In the genomic region with DNA sequence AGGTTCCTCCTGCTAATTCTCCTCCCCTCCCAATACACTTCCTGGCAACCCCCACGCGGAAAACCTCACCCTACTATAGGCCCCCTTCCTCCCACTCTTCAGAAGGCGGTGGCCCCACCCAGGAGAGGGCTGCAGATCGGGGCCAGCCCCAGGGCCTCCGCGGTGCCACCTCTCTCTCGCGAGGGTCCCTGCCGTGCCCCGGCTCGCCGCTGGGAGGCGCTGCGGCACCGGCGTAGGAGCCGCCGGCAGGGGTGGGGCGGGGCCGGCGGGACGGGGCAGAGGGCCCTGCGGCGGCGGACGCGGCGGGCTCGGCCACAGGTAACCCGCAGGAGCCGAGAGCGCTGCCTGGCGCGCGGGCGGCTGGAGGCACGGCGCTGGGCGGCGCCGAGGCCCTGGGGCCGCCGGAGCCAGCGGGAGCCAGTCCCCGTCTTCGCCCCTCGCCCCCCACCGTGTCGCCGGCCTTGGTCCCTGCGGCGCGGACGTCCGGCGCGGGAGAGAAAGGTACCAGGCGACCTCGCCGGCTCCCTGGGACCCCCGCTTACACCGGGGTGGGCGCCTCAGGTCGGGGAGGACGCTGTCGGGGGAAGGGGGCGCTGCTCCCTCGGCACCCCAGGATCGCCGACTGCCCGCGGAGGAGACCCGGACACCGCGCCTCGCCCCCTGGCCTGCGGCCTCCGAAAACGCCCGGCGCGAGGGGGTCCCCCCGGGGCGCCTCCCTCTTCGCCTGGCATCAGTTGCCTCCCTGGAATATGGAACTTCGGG, we compare ENCODE assay signal across 8 cellular contexts. TPM values are rescaled to one million over a fixed set of nuclear protein-coding genes. Genes with fewer than 3 reads are reported as not detected.
DNase-seq lines count a peak whose midpoint lies in the region; ATAC-seq and TF ChIP-seq lines count a peak whose summit lies in the region.

TSS of gene ANKRD6 (plus strand) at position 278 of the 762 bp plus-strand sequence. CDS start 133,825 bp downstream, outside the sequence.

- H3K36me3 Mint-ChIP-seq in osteocyte (ENCODE audit: unreplicated experiment) = no peaks in the 10 kb centered on the region

- ATAC-seq in GM21515 (IDR thresholded peaks at IDR 0.05; ENCODE audit: unreplicated experiment) = peak; percentile 96

- H3K27ac ChIP-seq in SJSA1 (no peak within 1 kb of the TSS), thyroid gland (peak within 1 kb of the TSS in 2 of 3 donors; percentile 47 to 75)

- H3K27me3 ChIP-seq in SJSA1 (replicated peaks) = peaks cover 40% of the 10 kb centered on the region
- no peaks in the 10 kb centered on the region for H3K27me3 ChIP-seq in thyroid gland

- peak within 1 kb of the TSS; percentile 37 for H3K4me3 ChIP-seq in SJSA1
- peak within 1 kb of the TSS; percentile 33 to 91 (median 33) for H3K4me3 ChIP-seq in thyroid gland (replicated peaks in 1 of 3)

- peak in 1 of 2 donors; percentile 64 for TF ChIP-seq POLR2A in thyroid gland (IDR thresholded peaks at IDR 0.05)

- peaks cover 17% of the 10 kb centered on the region for H3K4me1 Mint-ChIP-seq in osteocyte (ENCODE audit: unreplicated experiment)

- no peaks in the 10 kb centered on the region; the same call in 1 of the 2 replicates for H3K9me3 ChIP-seq in SJSA1 (replicated peaks)
- H3K9me3 ChIP-seq in thyroid gland = no peaks in the 10 kb centered on the region

- H3K27ac Mint-ChIP-seq in osteocyte (ENCODE audit: unreplicated experiment) = no peak within 1 kb of the TSS

- intact Hi-C loops in thyroid gland (cut with DNase I) = loop anchor here (5.0 kb wide), 1 partner anchor 179 kb away; no protein-coding TSS in a partner anchor

- H3K27me3 Mint-ChIP-seq in osteocyte (ENCODE audit: unreplicated experiment) = peaks cover 26% of the 10 kb centered on the region

- TF ChIP-seq CTCF in osteocyte (IDR thresholded peaks at IDR 0.05) = peak; percentile 89
- peak; percentile 50 to 99 (median 77) for TF ChIP-seq CTCF in thyroid gland (IDR thresholded peaks at IDR 0.05)

- H3K9me3 Mint-ChIP-seq in osteocyte (ENCODE audit: unreplicated experiment) = no peaks in the 10 kb centered on the region

- peak within 1 kb of the TSS; percentile 74 for H3K4me3 Mint-ChIP-seq in osteocyte (ENCODE audit: unreplicated experiment)

- H3K4me1 ChIP-seq in SJSA1 (replicated peaks) (peaks cover 10% of the 10 kb centered on the region), thyroid gland (peaks cover 3 to 5% of the 10 kb centered on the region in 2 donors)

- DNase-seq in DMS153 treated with DMSO at 0.1 percent for 48 hours (lab: John Stamatoyannopoulos, UW; ENCODE audit: unreplicated experiment) (peak; percentile 80), HuH-7 (ENCODE audit: low spot score) (peak; percentile 80), SJSA1 (ENCODE audit: low read depth in 1 of 2, low spot score in 2 of 2) (peak; percentile 42 to 47), glomerular visceral epithelial cell (ENCODE audit: extremely low spot score) (peak; percentile 81), osteocyte (ENCODE audit: extremely low spot score, unreplicated experiment) (peak; percentile 93), thyroid gland (peak; percentile 82 to 83)
- DNase-seq in activated naive CD4-positive, alpha-beta T cell treated with Interleukin-2 at 50 U/mL for 16 hours = peak; percentile 85

- H3K36me3 ChIP-seq in SJSA1 = no peaks in the 10 kb centered on the region
- no peaks in the 10 kb centered on the region for H3K36me3 ChIP-seq in thyroid gland

- WGBS in thyroid gland, 2 donors = 0 to 1% methylated on average over 15 to 17 of the region's 86 CpGs

RNA-seq across cellular contexts. Expression of gene ANKRD6, which starts in this region (rescaled TPM):
- total RNA-seq in SJSA1 (2014; rRNA removed; shearing (Covaris generic)) = 1.1 TPM in 1 of 2 replicates, not detected in the other
- total RNA-seq in osteocyte = 5.5 and 7.1 TPM in 2 replicates
- 10 to 100 TPM; 18.2 to 50.6 (median 20.6) TPM for total RNA-seq in thyroid gland
